In the genomic region with DNA sequence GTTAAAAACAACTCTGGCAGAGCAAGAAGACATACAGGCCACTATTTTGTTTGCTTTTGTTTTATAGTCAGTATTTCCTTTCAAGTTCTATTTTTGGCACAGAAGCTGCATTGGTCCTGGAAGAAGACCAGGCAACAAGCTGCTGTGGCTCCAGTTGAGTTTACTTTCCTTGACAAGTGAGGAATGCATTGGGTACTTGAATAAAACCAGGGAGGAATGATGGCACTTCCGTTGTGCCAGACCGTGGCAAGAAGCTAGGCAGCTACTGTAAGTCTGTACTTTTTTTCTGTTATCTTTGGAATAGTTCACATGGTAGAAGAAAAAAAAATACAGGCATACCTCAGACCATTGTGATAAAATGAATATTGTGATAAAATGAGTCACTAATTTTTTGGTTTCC, we compare ENCODE assay signal across 8 cellular contexts.
DNase-seq lines count a peak whose midpoint lies in the region; ATAC-seq and TF ChIP-seq lines count a peak whose summit lies in the region.

No MANE protein-coding gene starts in this region.

- peak; percentile 18 for DNase-seq in Ammon's horn (ENCODE audit: low spot score)
- peak; percentile 78 for DNase-seq in LHCN-M2 (ENCODE audit: low read depth)
- peak; percentile 86 for DNase-seq in astrocyte of the cerebellum (ENCODE audit: low read depth)
- DNase-seq in lower lobe of right lung, result no peak
- no peak for DNase-seq in GM23338 (ENCODE audit: low spot score)
- no peak for DNase-seq in NCI-H82 treated with DMSO at 0.1 percent for 48 hours (lab: John Stamatoyannopoulos, UW; ENCODE audit: unreplicated experiment)
- no peak for DNase-seq in NAMALWA (ENCODE audit: low spot score)

- peaks cover 9% of the 10 kb centered on the region; the same call in 1 of the 2 replicates for H4K20me1 ChIP-seq in GM23338 (replicated peaks; ENCODE audit: insufficient read depth)

- H3K27ac ChIP-seq in lower lobe of right lung (peak overlapping the region; percentile 13), GM23338 (ENCODE audit: low read depth) (no peak overlapping the region)

- peaks cover 21% of the 10 kb centered on the region for H3K9me3 Mint-ChIP-seq in GM23338

- no peak overlapping the region for H3K4me3 Mint-ChIP-seq in GM23338

- H3K9me3 ChIP-seq in lower lobe of right lung, result peaks cover 3% of the 10 kb centered on the region

- TF ChIP-seq CTCF in astrocyte of the cerebellum (IDR thresholded peaks at IDR 0.05; ENCODE audit: low read depth, low read length, missing control alignments), result no peak
- no peak for TF ChIP-seq CTCF in lower lobe of right lung (IDR thresholded peaks at IDR 0.05)
- no peak for TF ChIP-seq CTCF in GM23338 (conservative IDR thresholded peaks at IDR 0.05; ENCODE audit: low read depth in 2 of 2)

- no peak overlapping the region for H3K4me2 ChIP-seq in GM23338

- in situ Hi-C loops in astrocyte of the cerebellum (cut with HindIII; ENCODE audit: low sequenced_read_pairs), result no loop called here

- H3K27me3 Mint-ChIP-seq in GM23338 (ENCODE audit: insufficient read depth, low read depth, poor library complexity), result peaks cover 2% of the 10 kb centered on the region

- H2AFZ ChIP-seq in GM23338, result no peak overlapping the region

- H3K36me3 ChIP-seq in lower lobe of right lung (peaks cover 7% of the 10 kb centered on the region), GM23338 (ENCODE audit: insufficient read depth) (0 out of 2 replicates have a peak, but pooled peaks cover 4% of the 10 kb centered on the region)

- ATAC-seq in lower lobe of right lung (peak; percentile 66 to 80), GM23338 (no peak), HG02870 (IDR thresholded peaks at IDR 0.05; ENCODE audit: unreplicated experiment) (no peak)

- H3K79me2 ChIP-seq in GM23338 (replicated peaks; ENCODE audit: insufficient read depth), result peaks cover 85% of the 10 kb centered on the region

- no peaks in the 10 kb centered on the region for H3K9me2 ChIP-seq in GM23338 (ENCODE audit: insufficient read depth)

- peaks cover 31% of the 10 kb centered on the region for H3K36me3 Mint-ChIP-seq in GM23338 (ENCODE audit: low read depth)

- H3K4me1 ChIP-seq in lower lobe of right lung (peaks cover 39% of the 10 kb centered on the region), GM23338 (ENCODE audit: insufficient read depth) (peaks cover 4% of the 10 kb centered on the region)

- H3K4me3 ChIP-seq in astrocyte of the cerebellum (ENCODE audit: low read depth, low read length) (no peak overlapping the region), lower lobe of right lung (no peak overlapping the region), GM23338 (no peak overlapping the region)

- H3K27me3 ChIP-seq in lower lobe of right lung (ENCODE audit: low read depth), result no peaks in the 10 kb centered on the region
- no peaks in the 10 kb centered on the region for H3K27me3 ChIP-seq in GM23338 (ENCODE audit: insufficient read depth)

- intact Hi-C loops in lower lobe of right lung (cut with DNase I), result no loop called here

- peaks cover 17% of the 10 kb centered on the region for H3K4me1 Mint-ChIP-seq in GM23338

- no peak overlapping the region for H3K27ac Mint-ChIP-seq in GM23338

- peaks cover 4% of the 10 kb centered on the region; the same call in 1 of the 2 replicates for H3F3A ChIP-seq in GM23338 (replicated peaks; ENCODE audit: low read depth)

TF ChIP-seq in GM23338, 12 proteins besides CTCF, POLR2A, EP300 and RAD21 (continues in another document):
- TF ChIP-seq POLR2AphosphoS5 (IDR thresholded peaks at IDR 0.05; ENCODE audit: low read depth) (no peak), EZH2 (IDR thresholded peaks at IDR 0.05; ENCODE audit: low read depth, unreplicated experiment) (no peak), JUNB (IDR thresholded peaks at IDR 0.05; ENCODE audit: unreplicated experiment) (no peak), ZNF114 (CRISPR knock-in tag; IDR thresholded peaks at IDR 0.05) (no peak), CREB1 (CRISPR knock-in tag; IDR thresholded peaks at IDR 0.05; ENCODE audit: low read depth) (no peak), NANOG (IDR thresholded peaks at IDR 0.05; ENCODE audit: borderline replicate concordance) (no peak), STAT1 (IDR thresholded peaks at IDR 0.05; ENCODE audit: unreplicated experiment) (no peak), ZNF331 (CRISPR knock-in tag; IDR thresholded peaks at IDR 0.05; ENCODE audit: low read depth) (no peak)
- TF ChIP-seq, protein P1, sequence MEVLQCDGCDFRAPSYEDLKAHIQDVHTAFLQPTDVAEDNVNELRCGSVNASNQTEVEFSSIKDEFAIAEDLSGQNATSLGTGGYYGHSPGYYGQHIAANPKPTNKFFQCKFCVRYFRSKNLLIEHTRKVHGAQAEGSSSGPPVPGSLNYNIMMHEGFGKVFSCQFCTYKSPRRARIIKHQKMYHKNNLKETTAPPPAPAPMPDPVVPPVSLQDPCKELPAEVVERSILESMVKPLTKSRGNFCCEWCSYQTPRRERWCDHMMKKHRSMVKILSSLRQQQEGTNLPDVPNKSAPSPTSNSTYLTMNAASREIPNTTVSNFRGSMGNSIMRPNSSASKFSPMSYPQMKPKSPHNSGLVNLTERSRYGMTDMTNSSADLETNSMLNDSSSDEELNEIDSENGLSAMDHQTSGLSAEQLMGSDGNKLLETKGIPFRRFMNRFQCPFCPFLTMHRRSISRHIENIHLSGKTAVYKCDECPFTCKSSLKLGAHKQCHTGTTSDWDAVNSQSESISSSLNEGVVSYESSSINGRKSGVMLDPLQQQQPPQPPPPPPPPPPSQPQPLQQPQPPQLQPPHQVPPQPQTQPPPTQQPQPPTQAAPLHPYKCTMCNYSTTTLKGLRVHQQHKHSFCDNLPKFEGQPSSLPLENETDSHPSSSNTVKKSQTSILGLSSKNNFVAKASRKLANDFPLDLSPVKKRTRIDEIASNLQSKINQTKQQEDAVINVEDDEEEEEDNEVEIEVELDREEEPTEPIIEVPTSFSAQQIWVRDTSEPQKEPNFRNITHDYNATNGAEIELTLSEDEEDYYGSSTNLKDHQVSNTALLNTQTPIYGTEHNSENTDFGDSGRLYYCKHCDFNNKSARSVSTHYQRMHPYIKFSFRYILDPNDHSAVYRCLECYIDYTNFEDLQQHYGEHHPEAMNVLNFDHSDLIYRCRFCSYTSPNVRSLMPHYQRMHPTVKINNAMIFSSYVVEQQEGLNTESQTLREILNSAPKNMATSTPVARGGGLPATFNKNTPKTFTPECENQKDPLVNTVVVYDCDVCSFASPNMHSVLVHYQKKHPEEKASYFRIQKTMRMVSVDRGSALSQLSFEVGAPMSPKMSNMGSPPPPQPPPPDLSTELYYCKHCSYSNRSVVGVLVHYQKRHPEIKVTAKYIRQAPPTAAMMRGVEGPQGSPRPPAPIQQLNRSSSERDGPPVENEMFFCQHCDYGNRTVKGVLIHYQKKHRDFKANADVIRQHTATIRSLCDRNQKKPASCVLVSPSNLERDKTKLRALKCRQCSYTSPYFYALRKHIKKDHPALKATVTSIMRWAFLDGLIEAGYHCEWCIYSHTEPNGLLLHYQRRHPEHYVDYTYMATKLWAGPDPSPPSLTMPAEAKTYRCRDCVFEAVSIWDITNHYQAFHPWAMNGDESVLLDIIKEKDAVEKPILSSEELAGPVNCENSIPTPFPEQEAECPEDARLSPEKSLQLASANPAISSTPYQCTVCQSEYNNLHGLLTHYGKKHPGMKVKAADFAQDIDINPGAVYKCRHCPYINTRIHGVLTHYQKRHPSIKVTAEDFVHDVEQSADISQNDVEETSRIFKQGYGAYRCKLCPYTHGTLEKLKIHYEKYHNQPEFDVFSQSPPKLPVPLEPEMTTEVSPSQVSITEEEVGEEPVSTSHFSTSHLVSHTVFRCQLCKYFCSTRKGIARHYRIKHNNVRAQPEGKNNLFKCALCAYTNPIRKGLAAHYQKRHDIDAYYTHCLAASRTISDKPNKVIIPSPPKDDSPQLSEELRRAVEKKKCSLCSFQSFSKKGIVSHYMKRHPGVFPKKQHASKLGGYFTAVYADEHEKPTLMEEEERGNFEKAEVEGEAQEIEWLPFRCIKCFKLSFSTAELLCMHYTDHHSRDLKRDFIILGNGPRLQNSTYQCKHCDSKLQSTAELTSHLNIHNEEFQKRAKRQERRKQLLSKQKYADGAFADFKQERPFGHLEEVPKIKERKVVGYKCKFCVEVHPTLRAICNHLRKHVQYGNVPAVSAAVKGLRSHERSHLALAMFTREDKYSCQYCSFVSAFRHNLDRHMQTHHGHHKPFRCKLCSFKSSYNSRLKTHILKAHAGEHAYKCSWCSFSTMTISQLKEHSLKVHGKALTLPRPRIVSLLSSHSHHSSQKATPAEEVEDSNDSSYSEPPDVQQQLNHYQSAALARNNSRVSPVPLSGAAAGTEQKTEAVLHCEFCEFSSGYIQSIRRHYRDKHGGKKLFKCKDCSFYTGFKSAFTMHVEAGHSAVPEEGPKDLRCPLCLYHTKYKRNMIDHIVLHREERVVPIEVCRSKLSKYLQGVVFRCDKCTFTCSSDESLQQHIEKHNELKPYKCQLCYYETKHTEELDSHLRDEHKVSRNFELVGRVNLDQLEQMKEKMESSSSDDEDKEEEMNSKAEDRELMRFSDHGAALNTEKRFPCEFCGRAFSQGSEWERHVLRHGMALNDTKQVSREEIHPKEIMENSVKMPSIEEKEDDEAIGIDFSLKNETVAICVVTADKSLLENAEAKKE (CRISPR knock-in tag; IDR thresholded peaks at IDR 0.05), result no peak
- TF ChIP-seq, protein P2, sequence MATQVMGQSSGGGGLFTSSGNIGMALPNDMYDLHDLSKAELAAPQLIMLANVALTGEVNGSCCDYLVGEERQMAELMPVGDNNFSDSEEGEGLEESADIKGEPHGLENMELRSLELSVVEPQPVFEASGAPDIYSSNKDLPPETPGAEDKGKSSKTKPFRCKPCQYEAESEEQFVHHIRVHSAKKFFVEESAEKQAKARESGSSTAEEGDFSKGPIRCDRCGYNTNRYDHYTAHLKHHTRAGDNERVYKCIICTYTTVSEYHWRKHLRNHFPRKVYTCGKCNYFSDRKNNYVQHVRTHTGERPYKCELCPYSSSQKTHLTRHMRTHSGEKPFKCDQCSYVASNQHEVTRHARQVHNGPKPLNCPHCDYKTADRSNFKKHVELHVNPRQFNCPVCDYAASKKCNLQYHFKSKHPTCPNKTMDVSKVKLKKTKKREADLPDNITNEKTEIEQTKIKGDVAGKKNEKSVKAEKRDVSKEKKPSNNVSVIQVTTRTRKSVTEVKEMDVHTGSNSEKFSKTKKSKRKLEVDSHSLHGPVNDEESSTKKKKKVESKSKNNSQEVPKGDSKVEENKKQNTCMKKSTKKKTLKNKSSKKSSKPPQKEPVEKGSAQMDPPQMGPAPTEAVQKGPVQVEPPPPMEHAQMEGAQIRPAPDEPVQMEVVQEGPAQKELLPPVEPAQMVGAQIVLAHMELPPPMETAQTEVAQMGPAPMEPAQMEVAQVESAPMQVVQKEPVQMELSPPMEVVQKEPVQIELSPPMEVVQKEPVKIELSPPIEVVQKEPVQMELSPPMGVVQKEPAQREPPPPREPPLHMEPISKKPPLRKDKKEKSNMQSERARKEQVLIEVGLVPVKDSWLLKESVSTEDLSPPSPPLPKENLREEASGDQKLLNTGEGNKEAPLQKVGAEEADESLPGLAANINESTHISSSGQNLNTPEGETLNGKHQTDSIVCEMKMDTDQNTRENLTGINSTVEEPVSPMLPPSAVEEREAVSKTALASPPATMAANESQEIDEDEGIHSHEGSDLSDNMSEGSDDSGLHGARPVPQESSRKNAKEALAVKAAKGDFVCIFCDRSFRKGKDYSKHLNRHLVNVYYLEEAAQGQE (IDR thresholded peaks at IDR 0.05; ENCODE audit: unreplicated experiment), result no peak

Comparison
In these comparisons a context has a peak if more than half of its experiments do, and no peak if none do; other contexts are left out.
1. DNase-seq: peak in Ammon's horn (single experiment), LHCN-M2 (single experiment) and astrocyte of the cerebellum (single experiment); none in lower lobe of right lung (single experiment), GM23338 (single experiment), NCI-H82 treated with DMSO at 0.1 percent for 48 hours (single experiment) and NAMALWA (single experiment).
2. ATAC-seq: peak in lower lobe of right lung (2 of 2); none in GM23338 (single experiment) and HG02870 (single experiment).